ENCODE assay signal across 21 cellular contexts in the genomic region with DNA sequence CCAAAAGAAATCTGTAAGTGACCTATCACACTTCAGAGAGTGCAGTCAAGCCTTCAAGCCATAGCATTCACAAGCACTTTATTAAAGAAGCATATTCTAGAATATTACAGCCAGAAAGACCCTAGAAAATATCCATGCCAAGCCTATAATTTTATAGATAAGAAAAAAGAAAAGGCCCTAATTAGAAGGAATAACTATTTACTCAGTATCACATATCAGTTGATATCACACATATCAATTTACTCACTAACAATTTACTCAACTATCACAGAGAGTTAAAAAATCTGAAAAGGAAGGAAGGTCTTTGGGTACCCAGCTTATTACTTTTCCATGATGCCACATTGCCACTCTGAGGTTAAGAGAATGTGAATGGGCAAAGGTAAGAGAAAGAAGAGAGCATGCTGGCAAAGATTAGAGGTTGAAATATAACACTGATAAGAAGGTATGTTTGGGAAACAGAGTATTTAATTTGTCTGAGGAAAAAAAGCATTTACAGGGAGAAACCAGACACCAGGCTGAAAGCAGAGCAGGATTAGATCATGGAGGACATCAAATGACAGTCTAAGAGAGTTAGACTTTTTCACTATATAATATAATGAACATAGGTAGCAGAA.
"Had no signal": no experiment of that assay in that cellular context is flagged by ENCODE, and none has a peak within 500 bp of the region (broad histone marks: within the 10 kb centered on the region; RNA-seq: fewer than 3 reads in every experiment).

No MANE protein-coding gene starts in this region.

- DNase-seq: activated CD4-positive, alpha-beta T cell treated with anti-CD3 and anti-CD28 coated beads for 4 hours; activated CD4-positive, alpha-beta T cell treated with anti-CD3 and anti-CD28 coated beads, Interleukin-2, amount 50 U/mL, for 4 hours; activated effector memory CD4-positive, alpha-beta T cell treated with anti-CD3 and anti-CD28 coated beads, Interleukin-2, amount 50 U/mL, for 16 hours; activated naive CD4-positive, alpha-beta T cell treated with anti-CD3 and anti-CD28 coated beads for 36 hours; activated naive CD8-positive, alpha-beta T cell treated with anti-CD3 and anti-CD28 coated beads for 36 hours; adrenal gland; aorta; body of pancreas; cerebellar nuclear complex; colonic mucosa; effector CD8-positive, alpha-beta T cell; esophagus squamous epithelium; heart right ventricle; kidney glomerular epithelial cell; left ventricle myocardium inferior; mesendoderm; pancreas; sigmoid colon; small intestine; stimulated activated CD4-positive, alpha-beta T cell treated with anti-CD3 and anti-CD28 coated beads, Interleukin-4, amount 100 ng/mL, for 24 hours; trophoblast cell had no signal
